Comparison of ENCODE assay signal across 2 cellular contexts in the genomic region with DNA sequence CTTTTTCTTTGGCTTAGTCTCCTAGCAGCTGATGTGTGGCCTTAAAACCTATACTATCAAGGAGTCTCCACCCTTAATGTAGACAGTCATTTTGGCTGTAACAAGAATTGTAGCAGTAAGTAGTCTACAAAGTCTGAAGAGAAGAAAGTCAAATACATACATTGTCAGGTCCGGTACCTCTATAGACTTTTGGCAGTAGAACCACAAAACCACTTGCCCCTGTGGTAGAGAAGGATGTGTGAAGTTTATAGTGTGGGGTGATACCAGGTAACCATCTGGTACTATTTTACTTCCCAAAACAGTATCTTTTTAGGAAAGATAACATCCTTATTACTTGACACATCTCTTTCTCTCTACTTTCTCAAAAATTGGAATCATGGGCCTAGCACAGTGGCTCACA.
TF ChIP-seq lines count a peak whose summit lies in the region.

No MANE protein-coding gene starts in this region.

TF ChIP-seq in HepG2, 621 proteins besides CTCF, POLR2A, EP300 and RAD21:
- no peak for TF ChIP-seq ZNF275 (CRISPR knock-in tag; IDR thresholded peaks at IDR 0.05; ENCODE audit: borderline replicate concordance)
- TF ChIP-seq ZNF562 (CRISPR knock-in tag; IDR thresholded peaks at IDR 0.05; ENCODE audit: borderline replicate concordance), result no peak

TF ChIP-seq in K562, 482 proteins besides CTCF, POLR2A, EP300 and RAD21:
- TF ChIP-seq, protein P1, sequence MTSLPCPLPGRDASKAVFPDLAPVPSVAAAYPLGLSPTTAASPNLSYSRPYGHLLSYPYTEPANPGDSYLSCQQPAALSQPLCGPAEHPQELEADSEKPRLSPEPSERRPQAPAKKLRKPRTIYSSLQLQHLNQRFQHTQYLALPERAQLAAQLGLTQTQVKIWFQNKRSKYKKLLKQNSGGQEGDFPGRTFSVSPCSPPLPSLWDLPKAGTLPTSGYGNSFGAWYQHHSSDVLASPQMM (CRISPR knock-in tag; IDR thresholded peaks at IDR 0.05), result no peak
- TF ChIP-seq IRF2 (CRISPR knock-in tag; IDR thresholded peaks at IDR 0.05) (no peak), ZFP91 (CRISPR knock-in tag; IDR thresholded peaks at IDR 0.05) (no peak)
